10 cellular contexts compared by ENCODE assay signal in the genomic region with DNA sequence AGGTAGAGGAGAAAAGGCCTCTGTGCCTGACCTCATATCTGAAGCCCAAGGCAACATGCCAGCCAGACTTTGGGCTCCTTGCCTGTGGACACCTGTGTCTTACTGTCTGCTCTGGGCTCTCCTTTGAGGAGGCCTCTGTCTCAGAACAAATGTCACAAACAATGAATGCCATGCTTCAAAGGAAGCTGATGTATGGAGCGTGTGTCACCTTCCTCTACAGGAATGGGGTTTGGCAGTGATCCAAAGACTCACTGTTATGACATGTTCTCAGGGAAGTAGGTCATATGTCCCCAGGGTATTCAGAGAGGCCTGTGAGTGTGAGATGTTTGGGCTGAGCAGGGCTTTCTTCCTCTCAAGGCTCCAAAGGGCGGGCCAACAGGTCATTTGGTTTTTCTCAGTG. TPM values are rescaled to one million over a fixed set of nuclear protein-coding genes. Genes with fewer than 3 reads are reported as not detected.
A peak's percentile ranks its signal among the peaks of the same experiment; 100 is the strongest.
DNase-seq lines count a peak whose midpoint lies in the region; ATAC-seq and TF ChIP-seq lines count a peak whose summit lies in the region.
"Had no signal": no experiment of that assay in that cellular context is flagged by ENCODE, and none has a peak within 500 bp of the region (broad histone marks: within the 10 kb centered on the region; RNA-seq: fewer than 3 reads in every experiment).

No MANE protein-coding gene starts in this region.

- no peak overlapping the region for H3K27ac Mint-ChIP-seq in activated CD4-positive, alpha-beta memory T cell treated with anti-CD3 and anti-CD28 coated beads for 36 hours
- no peak overlapping the region for H3K27ac Mint-ChIP-seq in activated CD4-positive, alpha-beta memory T cell treated with anti-CD3 and anti-CD28 coated beads, Interleukin-2, amount 10 ng/mL, durations not matched to agents 7 days and 5 days

- POLR2A ChIA-PET in activated CD4-positive, alpha-beta memory T cell treated with anti-CD3 and anti-CD28 coated beads for 36 hours (lab: Charles Lee): no interaction called here
- POLR2A ChIA-PET in activated CD4-positive, alpha-beta memory T cell treated with anti-CD3 and anti-CD28 coated beads, Interleukin-2, amount 10 ng/mL, durations not matched to agents 7 days and 5 days (lab: Charles Lee): no interaction called here

- H3K4me3 ChIP-seq in epithelial cell of esophagus (ENCODE audit: low read length): no peak overlapping the region
- H3K4me3 ChIP-seq: dorsolateral prefrontal cortex had no signal

- DNase-seq in activated CD4-positive, alpha-beta memory T cell treated with anti-CD3 and anti-CD28 coated beads for 36 hours: peak; percentile 36
- no peak for DNase-seq in activated CD4-positive, alpha-beta memory T cell treated with anti-CD3 and anti-CD28 coated beads, Interleukin-2, amount 10 ng/mL, durations not matched to agents 7 days and 5 days
- peak; percentile 68 to 70 for DNase-seq in NOMO-1 (lab: John Stamatoyannopoulos, UW; ENCODE audit: unreplicated experiment in 2 of 2)
- DNase-seq in epithelial cell of esophagus (ENCODE audit: low read depth): peak; percentile 99
- no peak for DNase-seq in stimulated activated naive CD8-positive, alpha-beta T cell treated with anti-CD3 and anti-CD28 coated beads, Interleukin-15, Interleukin-2, amounts not matched to agents 100 U/mL and 50 U/mL, for 24 hours
- DNase-seq in stimulated activated CD8-positive, alpha-beta memory T cell treated with anti-CD3 and anti-CD28 coated beads, Interleukin-4, amount 100 ng/mL, for 48 hours: no peak
- DNase-seq: NCI-H524 had no signal

- intact Hi-C loops in activated CD4-positive, alpha-beta memory T cell treated with anti-CD3 and anti-CD28 coated beads for 36 hours (cut with micrococcal nuclease): loop anchor here (2.0 kb wide), 1 partner anchor 45 kb away; no protein-coding TSS in a partner anchor

- no peak for TF ChIP-seq CTCF in epithelial cell of esophagus (IDR thresholded peaks at IDR 0.05; ENCODE audit: insufficient read depth, low read depth, low read length, missing control alignments)

- CTCF ChIA-PET in activated CD4-positive, alpha-beta memory T cell treated with anti-CD3 and anti-CD28 coated beads for 36 hours (lab: Charles Lee): no interaction called here
- CTCF ChIA-PET in activated CD4-positive, alpha-beta memory T cell treated with anti-CD3 and anti-CD28 coated beads, Interleukin-2, amount 10 ng/mL, durations not matched to agents 7 days and 5 days (lab: Charles Lee): no interaction called here

- no peaks in the 10 kb centered on the region for H3K36me3 Mint-ChIP-seq in activated CD4-positive, alpha-beta memory T cell treated with anti-CD3 and anti-CD28 coated beads for 36 hours
- H3K36me3 Mint-ChIP-seq in activated CD4-positive, alpha-beta memory T cell treated with anti-CD3 and anti-CD28 coated beads, Interleukin-2, amount 10 ng/mL, durations not matched to agents 7 days and 5 days (ENCODE audit: low read depth): no peaks in the 10 kb centered on the region

- no peak overlapping the region for H3K4me3 Mint-ChIP-seq in activated CD4-positive, alpha-beta memory T cell treated with anti-CD3 and anti-CD28 coated beads for 36 hours
- H3K4me3 Mint-ChIP-seq in activated CD4-positive, alpha-beta memory T cell treated with anti-CD3 and anti-CD28 coated beads, Interleukin-2, amount 10 ng/mL, durations not matched to agents 7 days and 5 days: no peak overlapping the region

- H3K9me3 Mint-ChIP-seq in activated CD4-positive, alpha-beta memory T cell treated with anti-CD3 and anti-CD28 coated beads for 36 hours: no peaks in the 10 kb centered on the region
- no peaks in the 10 kb centered on the region for H3K9me3 Mint-ChIP-seq in activated CD4-positive, alpha-beta memory T cell treated with anti-CD3 and anti-CD28 coated beads, Interleukin-2, amount 10 ng/mL, durations not matched to agents 7 days and 5 days

- H3K4me1 Mint-ChIP-seq in activated CD4-positive, alpha-beta memory T cell treated with anti-CD3 and anti-CD28 coated beads for 36 hours (ENCODE audit: low read depth): peaks cover 18% of the 10 kb centered on the region
- H3K4me1 Mint-ChIP-seq in activated CD4-positive, alpha-beta memory T cell treated with anti-CD3 and anti-CD28 coated beads, Interleukin-2, amount 10 ng/mL, durations not matched to agents 7 days and 5 days: peaks cover 12% of the 10 kb centered on the region

- H3K27me3 Mint-ChIP-seq in activated CD4-positive, alpha-beta memory T cell treated with anti-CD3 and anti-CD28 coated beads for 36 hours: peaks cover 3% of the 10 kb centered on the region
- H3K27me3 Mint-ChIP-seq in activated CD4-positive, alpha-beta memory T cell treated with anti-CD3 and anti-CD28 coated beads, Interleukin-2, amount 10 ng/mL, durations not matched to agents 7 days and 5 days: peaks cover 9% of the 10 kb centered on the region

- peak; percentile 75 for ATAC-seq in stimulated activated naive CD8-positive, alpha-beta T cell treated with anti-CD3 and anti-CD28 coated beads, Interleukin-15, Interleukin-2, amounts not matched to agents 100 U/mL and 50 U/mL, for 24 hours
- ATAC-seq in GM21723 (IDR thresholded peaks at IDR 0.05; ENCODE audit: unreplicated experiment) (no peak), GM18870 (IDR thresholded peaks at IDR 0.05; ENCODE audit: unreplicated experiment) (no peak)

RNA-seq across cellular contexts. Expression of a gene that starts 38.4 kb away (rescaled TPM):
- 10 to 100 TPM; 29.4 to 34.0 TPM for total RNA-seq in activated CD4-positive, alpha-beta memory T cell treated with anti-CD3 and anti-CD28 coated beads for 36 hours
- 10 to 100 TPM; 29.2 to 30.6 TPM for total RNA-seq in activated CD4-positive, alpha-beta memory T cell treated with anti-CD3 and anti-CD28 coated beads, Interleukin-2, amount 10 ng/mL, durations not matched to agents 7 days and 5 days

RNA-seq across cellular contexts. Expression of a gene that starts 52.6 kb away (rescaled TPM):
- total RNA-seq in activated CD4-positive, alpha-beta memory T cell treated with anti-CD3 and anti-CD28 coated beads for 36 hours: not detected
- total RNA-seq in activated CD4-positive, alpha-beta memory T cell treated with anti-CD3 and anti-CD28 coated beads, Interleukin-2, amount 10 ng/mL, durations not matched to agents 7 days and 5 days: not detected

Comparison
In these comparisons a context has a peak if more than half of its experiments do, and no peak if none do; other contexts are left out.
1. DNase-seq: peak in activated CD4-positive, alpha-beta memory T cell treated with anti-CD3 and anti-CD28 coated beads for 36 hours (single experiment), NOMO-1 (2 of 2) and epithelial cell of esophagus (single experiment); none in activated CD4-positive, alpha-beta memory T cell treated with anti-CD3 and anti-CD28 coated beads, Interleukin-2, amount 10 ng/mL, durations not matched to agents 7 days and 5 days (single experiment), stimulated activated naive CD8-positive, alpha-beta T cell treated with anti-CD3 and anti-CD28 coated beads, Interleukin-15, Interleukin-2, amounts not matched to agents 100 U/mL and 50 U/mL, for 24 hours (single experiment) and stimulated activated CD8-positive, alpha-beta memory T cell treated with anti-CD3 and anti-CD28 coated beads, Interleukin-4, amount 100 ng/mL, for 48 hours (single experiment).